Comparison of ENCODE assay signal across 9 cellular contexts in genomic region chr6:56713285-56713684, GRCh38.
DNase-seq lines count a peak whose midpoint lies in the region; ATAC-seq and TF ChIP-seq lines count a peak whose summit lies in the region.
"Had no signal": no experiment of that assay in that cellular context is flagged by ENCODE, and none has a peak within 500 bp of the region (broad histone marks: within the 10 kb centered on the region; RNA-seq: fewer than 3 reads in every experiment).

No MANE protein-coding gene starts in this region.

- TF ChIP-seq EP300 in esophagus muscularis mucosa (IDR thresholded peaks at IDR 0.05): no peak
- TF ChIP-seq EP300 in suprapubic skin (IDR thresholded peaks at IDR 0.05): no peak

- intact Hi-C loops in Panc1 (cut with micrococcal nuclease; ENCODE audit: unreplicated experiment): no loop called here
- intact Hi-C loops in esophagus muscularis mucosa (cut with DNase I): no loop called here

- in situ Hi-C loops in Panc1 (cut with HindIII; ENCODE audit: low pct_unique_long_range_greater_than_20kb, low sequenced_read_pairs): no loop called here

- TF ChIP-seq POLR2A in esophagus muscularis mucosa (IDR thresholded peaks at IDR 0.05; ENCODE audit: low read depth) (no peak), suprapubic skin (IDR thresholded peaks at IDR 0.05) (no peak)

- POLR2A ChIA-PET in Panc1 (lab: Charles Lee): no interaction called here

- DNase-seq in DMS53 treated with DMSO at 0.1 percent for 48 hours (lab: John Stamatoyannopoulos, UW; ENCODE audit: unreplicated experiment): peak; percentile 84
- DNase-seq in Panc1 (ENCODE audit: low read depth, low spot score): peak; percentile 82
- no peak for DNase-seq in esophagus muscularis mucosa (ENCODE audit: extremely low spot score)
- no peak for DNase-seq in osteocyte (ENCODE audit: extremely low spot score, unreplicated experiment)
- no peak for DNase-seq in SHP77 (lab: John Stamatoyannopoulos, UW)
- no peak for DNase-seq in midbrain (lab: John Stamatoyannopoulos, UW)
- no peak for DNase-seq in activated T-cell treated with anti-CD3 and anti-CD28 coated beads, Interleukin-2, amount 50 U/mL, for 72 hours
- DNase-seq in suprapubic skin (ENCODE audit: low spot score in 2 of 2): no peak
- DNase-seq: activated T-cell treated with anti-CD3 and anti-CD28 coated beads for 4 hours had no signal

- TF ChIP-seq CTCF in Panc1 (IDR thresholded peaks at IDR 0.05) (no peak), esophagus muscularis mucosa (IDR thresholded peaks at IDR 0.05) (no peak), osteocyte (IDR thresholded peaks at IDR 0.05) (no peak), suprapubic skin (IDR thresholded peaks at IDR 0.05) (no peak)

- H3K36me3 ChIP-seq in Panc1 (ENCODE audit: control insufficient read depth, insufficient read depth, low read length) (no peaks in the 10 kb centered on the region), esophagus muscularis mucosa (no peaks in the 10 kb centered on the region), suprapubic skin (no peaks in the 10 kb centered on the region)

- ATAC-seq in Panc1: peak; percentile 74
- ATAC-seq in activated T-cell treated with anti-CD3 and anti-CD28 coated beads, Interleukin-2, amount 50 U/mL, for 72 hours (replicated peaks in 1 of 2): no peak

- H3K4me1 ChIP-seq in Panc1 (ENCODE audit: control insufficient read depth, insufficient read depth, low read length) (peaks cover 83% of the 10 kb centered on the region), esophagus muscularis mucosa (peaks cover 37 to 49% (median 46%) of the 10 kb centered on the region in 4 donors), suprapubic skin (peaks cover 11% of the 10 kb centered on the region)

- H3K9me3 Mint-ChIP-seq in osteocyte (ENCODE audit: unreplicated experiment): no peaks in the 10 kb centered on the region
- no peaks in the 10 kb centered on the region for H3K9me3 Mint-ChIP-seq in activated T-cell treated with anti-CD3 and anti-CD28 coated beads, Interleukin-2, amount 50 U/mL, for 72 hours

- peak overlapping the region; percentile 92 for H3K27ac Mint-ChIP-seq in osteocyte (ENCODE audit: unreplicated experiment)
- H3K27ac Mint-ChIP-seq in activated T-cell treated with anti-CD3 and anti-CD28 coated beads, Interleukin-2, amount 50 U/mL, for 72 hours: no peak overlapping the region

- peaks cover 54% of the 10 kb centered on the region for H3K4me1 Mint-ChIP-seq in osteocyte (ENCODE audit: unreplicated experiment)
- H3K4me1 Mint-ChIP-seq in activated T-cell treated with anti-CD3 and anti-CD28 coated beads, Interleukin-2, amount 50 U/mL, for 72 hours (ENCODE audit: low read depth): no peaks in the 10 kb centered on the region

- no TSS peak for BruUV-seq in Panc1 (replicated peaks; lab: Mats Ljungman, UMichigan)

- CTCF ChIA-PET in Panc1 (lab: Charles Lee): interaction anchor here (1.4 kb wide), 1 partner anchor 138 kb away, joined by 5 read pairs; no protein-coding TSS in a partner anchor

- H3K9me3 ChIP-seq in Panc1 (ENCODE audit: control insufficient read depth, insufficient read depth, low read depth, low read length) (peaks cover 2% of the 10 kb centered on the region; the same call in 1 of the 2 replicates), esophagus muscularis mucosa (no peaks in the 10 kb centered on the region), suprapubic skin (no peaks in the 10 kb centered on the region)

- H3K27me3 Mint-ChIP-seq in osteocyte (ENCODE audit: unreplicated experiment): no peaks in the 10 kb centered on the region
- H3K27me3 Mint-ChIP-seq in activated T-cell treated with anti-CD3 and anti-CD28 coated beads, Interleukin-2, amount 50 U/mL, for 72 hours (ENCODE audit: low read depth): peaks cover 6% of the 10 kb centered on the region

- H3K36me3 Mint-ChIP-seq in osteocyte (ENCODE audit: unreplicated experiment): peaks cover 4% of the 10 kb centered on the region
- no peaks in the 10 kb centered on the region for H3K36me3 Mint-ChIP-seq in activated T-cell treated with anti-CD3 and anti-CD28 coated beads, Interleukin-2, amount 50 U/mL, for 72 hours (ENCODE audit: insufficient read depth in 2 of 2)

- H3K27me3 ChIP-seq in Panc1 (ENCODE audit: control insufficient read depth, insufficient read depth, low read length): no peaks in the 10 kb centered on the region
- no peaks in the 10 kb centered on the region for H3K27me3 ChIP-seq in esophagus muscularis mucosa
- no peaks in the 10 kb centered on the region for H3K27me3 ChIP-seq in suprapubic skin

- H3K4me3 Mint-ChIP-seq in osteocyte (ENCODE audit: unreplicated experiment): no peak overlapping the region
- no peak overlapping the region for H3K4me3 Mint-ChIP-seq in activated T-cell treated with anti-CD3 and anti-CD28 coated beads, Interleukin-2, amount 50 U/mL, for 72 hours

- peak overlapping the region; percentile 99 for H3K27ac ChIP-seq in Panc1 (ENCODE audit: low read length)
- H3K27ac ChIP-seq in esophagus muscularis mucosa (replicated peaks in 1 of 4): peak overlapping the region; percentile 41 to 69 (median 59)
- H3K27ac ChIP-seq in suprapubic skin: no peak overlapping the region

- 11% methylated on average over 2 of the region's 3 CpGs for WGBS in esophagus muscularis mucosa
- WGBS in suprapubic skin: 42% methylated on average over 3 of the region's 3 CpGs

- peak overlapping the region in 1 of 2 experiments; percentile 5; a peak in 1 of 4 replicates for H3K4me3 ChIP-seq in Panc1 (ENCODE audit: low read depth in 2 of 2, low read length in 2 of 2)
- no peak overlapping the region for H3K4me3 ChIP-seq in esophagus muscularis mucosa
- no peak overlapping the region for H3K4me3 ChIP-seq in suprapubic skin

Comparison
In these comparisons a context has a peak if more than half of its experiments do, and no peak if none do; other contexts are left out.
1. DNase-seq: peak in DMS53 treated with DMSO at 0.1 percent for 48 hours (single experiment) and Panc1 (single experiment); none in esophagus muscularis mucosa (single experiment), osteocyte (single experiment), SHP77 (0 of 2), midbrain (single experiment), activated T-cell treated with anti-CD3 and anti-CD28 coated beads, Interleukin-2, amount 50 U/mL, for 72 hours (0 of 2) and suprapubic skin (0 of 2).